ENCODE assay signal across 20 cellular contexts in genomic region chr12:39227218-39227617, GRCh38.
DNase-seq lines count a peak whose midpoint lies in the region; ATAC-seq, FAIRE-seq and TF ChIP-seq lines count a peak whose summit lies in the region.
"Had no signal": no experiment of that assay in that cellular context is flagged by ENCODE, and none has a peak within 500 bp of the region (broad histone marks: within the 10 kb centered on the region; RNA-seq: fewer than 3 reads in every experiment).

No MANE protein-coding gene starts in this region.

- H3K4me3 ChIP-seq in astrocyte (ENCODE audit: insufficient read depth, low read depth, low read length) (no peak overlapping the region), neural progenitor cell (no peak overlapping the region)

- FAIRE-seq in astrocyte (lab: Jason Lieb, UNC) = no peak
- FAIRE-seq: A204.1, GM12891 had no signal

- no peak for ATAC-seq in naive thymus-derived CD8-positive, alpha-beta T cell
- ATAC-seq in HG02970 (IDR thresholded peaks at IDR 0.05; ENCODE audit: low FRiP score, unreplicated experiment) = no peak
- ATAC-seq: Panc1 had no signal

- H3K27me3 ChIP-seq in astrocyte (ENCODE audit: insufficient read depth, low read length) (no peaks in the 10 kb centered on the region), neural progenitor cell (no peaks in the 10 kb centered on the region)

- H3K4me2 ChIP-seq in astrocyte (ENCODE audit: low read length) = no peak overlapping the region
- no peak overlapping the region for H3K4me2 ChIP-seq in neural progenitor cell

- H3K27ac ChIP-seq in astrocyte (ENCODE audit: low read depth, low read length) (no peak overlapping the region), neural progenitor cell (no peak overlapping the region)

- DNase-seq in Daoy (ENCODE audit: low read depth) (peak; percentile 35), NCI-H1048 (lab: John Stamatoyannopoulos, UW) (peak; percentile 9), astrocyte (ENCODE audit: low read depth) (peak; percentile 3), neural progenitor cell (ENCODE audit: low spot score) (peak; percentile 2), occipital lobe (lab: John Stamatoyannopoulos, UW) (no peak), NOMO-1 treated with DMSO at 0.1 percent for 48 hours (lab: John Stamatoyannopoulos, UW; ENCODE audit: unreplicated experiment) (no peak)
- no peak for DNase-seq in naive thymus-derived CD8-positive, alpha-beta T cell
- DNase-seq: Calu3; CD4-positive, alpha-beta memory T cell; EL; GOT3; HFFc6; NCI-H1105 treated with DMSO at 0.1 percent for 48 hours; NCI-H187 treated with DMSO at 0.1 percent for 48 hours; NCI-H2227 treated with DMSO at 0.1 percent for 48 hours; NCI-H524 had no signal

- H3K27me3 Mint-ChIP-seq in astrocyte (ENCODE audit: low read depth, unreplicated experiment) = peaks cover 2% of the 10 kb centered on the region
- H3K27me3 Mint-ChIP-seq in neural progenitor cell (ENCODE audit: insufficient read depth, low read depth) = peaks cover 3% of the 10 kb centered on the region
- H3K27me3 Mint-ChIP-seq in naive thymus-derived CD8-positive, alpha-beta T cell = peaks cover 0 to 9% (median 4%) of the 10 kb centered on the region in 5 donors

- H3K9me3 ChIP-seq in astrocyte (ENCODE audit: insufficient read depth, low read depth, low read length) (no peaks in the 10 kb centered on the region), neural progenitor cell (ENCODE audit: low read depth) (no peaks in the 10 kb centered on the region)

- no peak overlapping the region for H3K27ac Mint-ChIP-seq in astrocyte (ENCODE audit: unreplicated experiment)
- no peak overlapping the region for H3K27ac Mint-ChIP-seq in neural progenitor cell
- H3K27ac Mint-ChIP-seq in naive thymus-derived CD8-positive, alpha-beta T cell = no peak overlapping the region
- H3K27ac Mint-ChIP-seq: CD4-positive, alpha-beta memory T cell; HFFc6 had no signal

- H3K9ac ChIP-seq in astrocyte (ENCODE audit: low read length) = no peak overlapping the region
- H3K9ac ChIP-seq in neural progenitor cell = no peak overlapping the region

- H3K36me3 ChIP-seq in astrocyte (ENCODE audit: insufficient read depth, low read length) (no peaks in the 10 kb centered on the region), neural progenitor cell (no peaks in the 10 kb centered on the region)

- H3K4me1 ChIP-seq in astrocyte (ENCODE audit: insufficient read depth, low read length) (no peaks in the 10 kb centered on the region), neural progenitor cell (no peaks in the 10 kb centered on the region)

- H3K36me3 Mint-ChIP-seq in astrocyte (ENCODE audit: low read depth, unreplicated experiment) = peaks cover 3% of the 10 kb centered on the region
- H3K36me3 Mint-ChIP-seq in neural progenitor cell = no peaks in the 10 kb centered on the region
- no peaks in the 10 kb centered on the region for H3K36me3 Mint-ChIP-seq in naive thymus-derived CD8-positive, alpha-beta T cell
- H3K36me3 Mint-ChIP-seq: CD4-positive, alpha-beta memory T cell had no signal

- peaks cover 6% of the 10 kb centered on the region for H3K4me1 Mint-ChIP-seq in astrocyte (ENCODE audit: low read depth, unreplicated experiment)
- peaks cover 11% of the 10 kb centered on the region for H3K4me1 Mint-ChIP-seq in neural progenitor cell
- no peaks in the 10 kb centered on the region for H3K4me1 Mint-ChIP-seq in naive thymus-derived CD8-positive, alpha-beta T cell
- H3K4me1 Mint-ChIP-seq: CD4-positive, alpha-beta memory T cell had no signal

- H2AFZ ChIP-seq in astrocyte (ENCODE audit: low read depth, low read length) (no peak overlapping the region), neural progenitor cell (replicated peaks) (no peak overlapping the region)

- peaks cover 2% of the 10 kb centered on the region for H3K9me3 Mint-ChIP-seq in astrocyte (ENCODE audit: unreplicated experiment)
- peaks cover 3% of the 10 kb centered on the region for H3K9me3 Mint-ChIP-seq in neural progenitor cell
- H3K9me3 Mint-ChIP-seq in naive thymus-derived CD8-positive, alpha-beta T cell = peaks cover 0 to 19% (median 8%) of the 10 kb centered on the region in 9 donors

- TF ChIP-seq CTCF in astrocyte (IDR thresholded peaks at IDR 0.05; ENCODE audit: insufficient read depth, low read depth, low read length) (no peak), neural progenitor cell (IDR thresholded peaks at IDR 0.05) (no peak)

- no peaks in the 10 kb centered on the region for H3K79me2 ChIP-seq in astrocyte (ENCODE audit: insufficient read depth, low read length)
- no peaks in the 10 kb centered on the region for H3K79me2 ChIP-seq in neural progenitor cell (ENCODE audit: low read depth)

- no peak overlapping the region for H3K4me3 Mint-ChIP-seq in astrocyte (ENCODE audit: unreplicated experiment)
- no peak overlapping the region for H3K4me3 Mint-ChIP-seq in neural progenitor cell
- H3K4me3 Mint-ChIP-seq in naive thymus-derived CD8-positive, alpha-beta T cell = no peak overlapping the region
- H3K4me3 Mint-ChIP-seq: CD4-positive, alpha-beta memory T cell; HFFc6 had no signal

- POLR2A ChIA-PET in naive thymus-derived CD8-positive, alpha-beta T cell (lab: Charles Lee) = no interaction called here

- H4K20me1 ChIP-seq in astrocyte (ENCODE audit: insufficient read depth, low read length) = no peaks in the 10 kb centered on the region
- H4K20me1 ChIP-seq in neural progenitor cell (ENCODE audit: low read depth) = no peaks in the 10 kb centered on the region

- H3F3A ChIP-seq in neural progenitor cell (ENCODE audit: low read depth) = no peaks in the 10 kb centered on the region

Comparison
In these comparisons a context has a peak if more than half of its experiments do, and no peak if none do; other contexts are left out.
1. DNase-seq: peak in Daoy (single experiment), NCI-H1048 (single experiment), astrocyte (single experiment) and neural progenitor cell (single experiment); none in naive thymus-derived CD8-positive, alpha-beta T cell (0 of 10), occipital lobe (single experiment) and NOMO-1 treated with DMSO at 0.1 percent for 48 hours (single experiment).